9 cellular contexts compared by ENCODE assay signal in genomic region chr9:98771209-98771874, GRCh38.
"Had no signal": no experiment of that assay in that cellular context is flagged by ENCODE, and none has a peak within 500 bp of the region (broad histone marks: within the 10 kb centered on the region; RNA-seq: fewer than 3 reads in every experiment).

No MANE protein-coding gene starts in this region.

- ATAC-seq: HCT116, HepG2 had no signal

- H3K4me3 ChIP-seq: GM23248, HAP-1 had no signal

- H3K27ac ChIP-seq: GM23248, HL-60 had no signal

- H3K9me3 Mint-ChIP-seq: HFFc6, IgD-negative memory B cell had no signal

- H3K4me1 ChIP-seq: HAP-1 had no signal

- H3K9ac ChIP-seq: GM23248 had no signal

- H3K4me3 Mint-ChIP-seq: HFFc6, IgD-negative memory B cell had no signal

- H3K27ac Mint-ChIP-seq: HFFc6, IgD-negative memory B cell had no signal

- H3K27me3 Mint-ChIP-seq: IgD-negative memory B cell had no signal

- DNase-seq: GM23248, GOT3, H7, HFFc6 had no signal

- H3K9me3 ChIP-seq: HAP-1 had no signal
